In genomic region chr3:124800076-124800475, GRCh38 we compare ENCODE assay signal across 1 cellular context.
TF ChIP-seq lines count a peak whose summit lies in the region.

No MANE protein-coding gene starts in this region.

TF ChIP-seq in H1, 55 proteins besides CTCF, POLR2A, EP300 and RAD21 (continued from another document):
- no peak for TF ChIP-seq JUND (IDR thresholded peaks at IDR 0.05; ENCODE audit: low read length)
- no peak for TF ChIP-seq CTBP2 (IDR thresholded peaks at IDR 0.05; ENCODE audit: borderline replicate concordance, insufficient read depth, insufficient read length, low read length)
- no peak for TF ChIP-seq YY1 (IDR thresholded peaks at IDR 0.05; ENCODE audit: low read depth, low read length)
- no peak for TF ChIP-seq TBP (IDR thresholded peaks at IDR 0.05; ENCODE audit: low read depth, low read length)
- no peak for TF ChIP-seq RFX5 (IDR thresholded peaks at IDR 0.05; ENCODE audit: borderline replicate concordance, low read depth, low read length)
- TF ChIP-seq, protein P1, sequence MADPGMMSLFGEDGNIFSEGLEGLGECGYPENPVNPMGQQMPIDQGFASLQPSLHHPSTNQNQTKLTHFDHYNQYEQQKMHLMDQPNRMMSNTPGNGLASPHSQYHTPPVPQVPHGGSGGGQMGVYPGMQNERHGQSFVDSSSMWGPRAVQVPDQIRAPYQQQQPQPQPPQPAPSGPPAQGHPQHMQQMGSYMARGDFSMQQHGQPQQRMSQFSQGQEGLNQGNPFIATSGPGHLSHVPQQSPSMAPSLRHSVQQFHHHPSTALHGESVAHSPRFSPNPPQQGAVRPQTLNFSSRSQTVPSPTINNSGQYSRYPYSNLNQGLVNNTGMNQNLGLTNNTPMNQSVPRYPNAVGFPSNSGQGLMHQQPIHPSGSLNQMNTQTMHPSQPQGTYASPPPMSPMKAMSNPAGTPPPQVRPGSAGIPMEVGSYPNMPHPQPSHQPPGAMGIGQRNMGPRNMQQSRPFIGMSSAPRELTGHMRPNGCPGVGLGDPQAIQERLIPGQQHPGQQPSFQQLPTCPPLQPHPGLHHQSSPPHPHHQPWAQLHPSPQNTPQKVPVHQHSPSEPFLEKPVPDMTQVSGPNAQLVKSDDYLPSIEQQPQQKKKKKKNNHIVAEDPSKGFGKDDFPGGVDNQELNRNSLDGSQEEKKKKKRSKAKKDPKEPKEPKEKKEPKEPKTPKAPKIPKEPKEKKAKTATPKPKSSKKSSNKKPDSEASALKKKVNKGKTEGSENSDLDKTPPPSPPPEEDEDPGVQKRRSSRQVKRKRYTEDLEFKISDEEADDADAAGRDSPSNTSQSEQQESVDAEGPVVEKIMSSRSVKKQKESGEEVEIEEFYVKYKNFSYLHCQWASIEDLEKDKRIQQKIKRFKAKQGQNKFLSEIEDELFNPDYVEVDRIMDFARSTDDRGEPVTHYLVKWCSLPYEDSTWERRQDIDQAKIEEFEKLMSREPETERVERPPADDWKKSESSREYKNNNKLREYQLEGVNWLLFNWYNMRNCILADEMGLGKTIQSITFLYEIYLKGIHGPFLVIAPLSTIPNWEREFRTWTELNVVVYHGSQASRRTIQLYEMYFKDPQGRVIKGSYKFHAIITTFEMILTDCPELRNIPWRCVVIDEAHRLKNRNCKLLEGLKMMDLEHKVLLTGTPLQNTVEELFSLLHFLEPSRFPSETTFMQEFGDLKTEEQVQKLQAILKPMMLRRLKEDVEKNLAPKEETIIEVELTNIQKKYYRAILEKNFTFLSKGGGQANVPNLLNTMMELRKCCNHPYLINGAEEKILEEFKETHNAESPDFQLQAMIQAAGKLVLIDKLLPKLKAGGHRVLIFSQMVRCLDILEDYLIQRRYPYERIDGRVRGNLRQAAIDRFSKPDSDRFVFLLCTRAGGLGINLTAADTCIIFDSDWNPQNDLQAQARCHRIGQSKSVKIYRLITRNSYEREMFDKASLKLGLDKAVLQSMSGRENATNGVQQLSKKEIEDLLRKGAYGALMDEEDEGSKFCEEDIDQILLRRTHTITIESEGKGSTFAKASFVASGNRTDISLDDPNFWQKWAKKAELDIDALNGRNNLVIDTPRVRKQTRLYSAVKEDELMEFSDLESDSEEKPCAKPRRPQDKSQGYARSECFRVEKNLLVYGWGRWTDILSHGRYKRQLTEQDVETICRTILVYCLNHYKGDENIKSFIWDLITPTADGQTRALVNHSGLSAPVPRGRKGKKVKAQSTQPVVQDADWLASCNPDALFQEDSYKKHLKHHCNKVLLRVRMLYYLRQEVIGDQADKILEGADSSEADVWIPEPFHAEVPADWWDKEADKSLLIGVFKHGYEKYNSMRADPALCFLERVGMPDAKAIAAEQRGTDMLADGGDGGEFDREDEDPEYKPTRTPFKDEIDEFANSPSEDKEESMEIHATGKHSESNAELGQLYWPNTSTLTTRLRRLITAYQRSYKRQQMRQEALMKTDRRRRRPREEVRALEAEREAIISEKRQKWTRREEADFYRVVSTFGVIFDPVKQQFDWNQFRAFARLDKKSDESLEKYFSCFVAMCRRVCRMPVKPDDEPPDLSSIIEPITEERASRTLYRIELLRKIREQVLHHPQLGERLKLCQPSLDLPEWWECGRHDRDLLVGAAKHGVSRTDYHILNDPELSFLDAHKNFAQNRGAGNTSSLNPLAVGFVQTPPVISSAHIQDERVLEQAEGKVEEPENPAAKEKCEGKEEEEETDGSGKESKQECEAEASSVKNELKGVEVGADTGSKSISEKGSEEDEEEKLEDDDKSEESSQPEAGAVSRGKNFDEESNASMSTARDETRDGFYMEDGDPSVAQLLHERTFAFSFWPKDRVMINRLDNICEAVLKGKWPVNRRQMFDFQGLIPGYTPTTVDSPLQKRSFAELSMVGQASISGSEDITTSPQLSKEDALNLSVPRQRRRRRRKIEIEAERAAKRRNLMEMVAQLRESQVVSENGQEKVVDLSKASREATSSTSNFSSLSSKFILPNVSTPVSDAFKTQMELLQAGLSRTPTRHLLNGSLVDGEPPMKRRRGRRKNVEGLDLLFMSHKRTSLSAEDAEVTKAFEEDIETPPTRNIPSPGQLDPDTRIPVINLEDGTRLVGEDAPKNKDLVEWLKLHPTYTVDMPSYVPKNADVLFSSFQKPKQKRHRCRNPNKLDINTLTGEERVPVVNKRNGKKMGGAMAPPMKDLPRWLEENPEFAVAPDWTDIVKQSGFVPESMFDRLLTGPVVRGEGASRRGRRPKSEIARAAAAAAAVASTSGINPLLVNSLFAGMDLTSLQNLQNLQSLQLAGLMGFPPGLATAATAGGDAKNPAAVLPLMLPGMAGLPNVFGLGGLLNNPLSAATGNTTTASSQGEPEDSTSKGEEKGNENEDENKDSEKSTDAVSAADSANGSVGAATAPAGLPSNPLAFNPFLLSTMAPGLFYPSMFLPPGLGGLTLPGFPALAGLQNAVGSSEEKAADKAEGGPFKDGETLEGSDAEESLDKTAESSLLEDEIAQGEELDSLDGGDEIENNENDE (IDR thresholded peaks at IDR 0.05; ENCODE audit: insufficient replicate concordance, low read length): no peak
- TF ChIP-seq CREB1 (IDR thresholded peaks at IDR 0.05): no peak
- TF ChIP-seq E2F6 (IDR thresholded peaks at IDR 0.05): no peak
- no peak for TF ChIP-seq SAP30 (IDR thresholded peaks at IDR 0.05; ENCODE audit: insufficient read depth, insufficient replicate concordance, low read length)
